Comparison of ENCODE assay signal across 8 cellular contexts in genomic region chr6:89819336-89820130, GRCh38. TPM values are rescaled to one million over a fixed set of nuclear protein-coding genes. Genes with fewer than 3 reads are reported as not detected.
DNase-seq lines count a peak whose midpoint lies in the region; ATAC-seq and TF ChIP-seq lines count a peak whose summit lies in the region.

Gene MDN1 (minus strand): TSS chr6:89819794. CDS start chr6:89819607, 187 bp downstream.

- peak within 1 kb of the TSS; percentile 73 for H3K27ac ChIP-seq in WERI-Rb-1
- peak within 1 kb of the TSS; percentile 80 for H3K27ac ChIP-seq in mammary epithelial cell (ENCODE audit: insufficient read depth, low read depth, low read length)
- H3K27ac ChIP-seq in iPS-20b (ENCODE audit: low read length), result peak within 1 kb of the TSS; percentile 74
- peak within 1 kb of the TSS; percentile 6 to 97 (median 87) for H3K27ac ChIP-seq in skin epidermis

- H3K36me3 ChIP-seq in WERI-Rb-1, result peaks cover 7% of the 10 kb centered on the region; the same call in 1 of the 2 replicates
- no peaks in the 10 kb centered on the region for H3K36me3 ChIP-seq in mammary epithelial cell (ENCODE audit: insufficient read depth, low read length)
- H3K36me3 ChIP-seq in iPS-20b (ENCODE audit: insufficient read depth, low read depth, low read length), result peaks cover 6% of the 10 kb centered on the region; the same call in 1 of the 2 replicates

- peak; percentile 46 for DNase-seq in AG04449 (ENCODE audit: low read depth, low spot score)
- DNase-seq in NCI-H2227 (lab: John Stamatoyannopoulos, UW; ENCODE audit: unreplicated experiment), result peak; percentile 95
- peak; percentile 91 for DNase-seq in WERI-Rb-1
- DNase-seq in mammary epithelial cell, result peak; percentile 95

- BruUV-seq in mammary epithelial cell (replicated peaks; lab: Mats Ljungman, UMichigan), result TSS peak; percentile 79

- dilution Hi-C loops in mammary epithelial cell (cut with HindIII; ENCODE audit: low sequenced_read_pairs), result no loop called here

- ATAC-seq in GM18873 (IDR thresholded peaks at IDR 0.05; ENCODE audit: low FRiP score, unreplicated experiment) (peak; percentile 94), HG03139 (IDR thresholded peaks at IDR 0.05; ENCODE audit: unreplicated experiment) (peak; percentile 87)

- intact Hi-C loops in mammary epithelial cell (cut with micrococcal nuclease), result loop anchor here (1.0 to 10.0 kb wide), 2 partner anchors 10 to 385 kb away; partner anchors contain the start of genes ANKRD6 and CASP8AP2

- peak within 1 kb of the TSS; percentile 98 for H3K4me3 ChIP-seq in AG04449 (ENCODE audit: low read depth, low read length)
- H3K4me3 ChIP-seq in WERI-Rb-1 (ENCODE audit: low read depth, low read length), result peak within 1 kb of the TSS; percentile 93
- peak within 1 kb of the TSS; percentile 92 to 100 (median 94) for H3K4me3 ChIP-seq in mammary epithelial cell (replicated peaks in 1 of 3; ENCODE audit: insufficient read depth in 1 of 3, low read depth in 2 of 3, low read length in 3 of 3)
- peak within 1 kb of the TSS; percentile 97 for H3K4me3 ChIP-seq in iPS-20b (ENCODE audit: low read length)
- H3K4me3 ChIP-seq in skin epidermis, result peak within 1 kb of the TSS; percentile 63 to 92 (median 79)

- peak within 1 kb of the TSS; percentile 88 for H3K4me2 ChIP-seq in mammary epithelial cell (ENCODE audit: insufficient read depth, low read depth, low read length)

- CTCF ChIA-PET in AG04449 (lab: Yijun Ruan, JAX) (interaction anchor here (0.7 to 1.3 kb wide), 2 partner anchors 12 to 110 kb away, joined by 3 to 5 read pairs; no protein-coding TSS in a partner anchor), mammary epithelial cell (lab: Charles Lee; ENCODE audit: low non-redundant PET) (interaction anchor here (0.7 kb wide), 1 partner anchor 111 kb away, joined by 3 read pairs; no protein-coding TSS in a partner anchor)

- no peaks in the 10 kb centered on the region for H3K27me3 ChIP-seq in WERI-Rb-1 (ENCODE audit: insufficient read depth, low read depth, severe bottlenecking)
- no peaks in the 10 kb centered on the region for H3K27me3 ChIP-seq in mammary epithelial cell (ENCODE audit: insufficient read depth, low read length)
- H3K27me3 ChIP-seq in iPS-20b (ENCODE audit: insufficient read depth, low read length), result no peaks in the 10 kb centered on the region

- H3K9me3 ChIP-seq in WERI-Rb-1 (ENCODE audit: severe bottlenecking) (no peaks in the 10 kb centered on the region), mammary epithelial cell (replicated peaks; ENCODE audit: insufficient read depth, low read length) (no peaks in the 10 kb centered on the region), iPS-20b (ENCODE audit: insufficient read depth, low read depth, low read length) (no peaks in the 10 kb centered on the region)

- H2AFZ ChIP-seq in mammary epithelial cell (ENCODE audit: low read depth, low read length), result peak within 1 kb of the TSS; percentile 99

- H4K20me1 ChIP-seq in mammary epithelial cell (ENCODE audit: insufficient read depth, low read length), result no peaks in the 10 kb centered on the region

- in situ Hi-C loops in mammary epithelial cell (cut with MboI; ENCODE audit: low sequenced_read_pairs in 2 of 2), result no loop called here

- peaks cover 12% of the 10 kb centered on the region for H3K4me1 ChIP-seq in mammary epithelial cell (ENCODE audit: insufficient read depth, low read length)
- H3K4me1 ChIP-seq in iPS-20b (ENCODE audit: insufficient read depth, low read length), result peaks cover 6% of the 10 kb centered on the region; the same call in 1 of the 2 replicates

- peaks cover 57% of the 10 kb centered on the region for H3K79me2 ChIP-seq in mammary epithelial cell (ENCODE audit: insufficient read depth, low read length)

- under 1% methylated on average over 47 of the region's 65 CpGs for WGBS in mammary epithelial cell (ENCODE audit: low coverage, missing lambda C conversion rate)

- POLR2A ChIA-PET in AG04449 (lab: Yijun Ruan, JAX), result interaction anchor here (1.1 to 1.8 kb wide), 2 partner anchors 9 to 739 kb away, joined by 3 to 9 read pairs; partner anchors contain the start of genes CASP8AP2 and PNRC1

- H3K9ac ChIP-seq in mammary epithelial cell (ENCODE audit: insufficient read depth, low read length) (peak within 1 kb of the TSS; percentile 83), iPS-20b (ENCODE audit: low read depth, low read length) (peak within 1 kb of the TSS; percentile 89)

- TF ChIP-seq CTCF in AG04449 (IDR thresholded peaks at IDR 0.05; ENCODE audit: insufficient read depth, low read length, missing control alignments) (no peak), WERI-Rb-1 (IDR thresholded peaks at IDR 0.05; ENCODE audit: low read depth, low read length) (no peak), mammary epithelial cell (conservative IDR thresholded peaks at IDR 0.05 in 1 of 2, IDR thresholded peaks at IDR 0.05 in 1 of 2; ENCODE audit: extremely low read depth in 1 of 2, insufficient read depth in 1 of 2, low read depth in 1 of 2, low read length in 2 of 2) (no peak)

RNA-seq across cellular contexts. Expression of gene MDN1, which starts in this region (rescaled TPM):
- total RNA-seq in mammary epithelial cell, result 10 to 100 TPM; 18.2 to 30.3 TPM
- polyA plus RNA-seq in mammary epithelial cell, result 5.8 TPM
- polyA minus RNA-seq in mammary epithelial cell, result 41.7 TPM

Comparison
In these comparisons a context has a peak if more than half of its experiments do, and no peak if none do; other contexts are left out.
1. Peak in every context shown above with its lines: DNase-seq, ATAC-seq, H3K4me3 ChIP-seq and H3K27ac ChIP-seq.